1 cellular context compared by ENCODE assay signal in the genomic region with DNA sequence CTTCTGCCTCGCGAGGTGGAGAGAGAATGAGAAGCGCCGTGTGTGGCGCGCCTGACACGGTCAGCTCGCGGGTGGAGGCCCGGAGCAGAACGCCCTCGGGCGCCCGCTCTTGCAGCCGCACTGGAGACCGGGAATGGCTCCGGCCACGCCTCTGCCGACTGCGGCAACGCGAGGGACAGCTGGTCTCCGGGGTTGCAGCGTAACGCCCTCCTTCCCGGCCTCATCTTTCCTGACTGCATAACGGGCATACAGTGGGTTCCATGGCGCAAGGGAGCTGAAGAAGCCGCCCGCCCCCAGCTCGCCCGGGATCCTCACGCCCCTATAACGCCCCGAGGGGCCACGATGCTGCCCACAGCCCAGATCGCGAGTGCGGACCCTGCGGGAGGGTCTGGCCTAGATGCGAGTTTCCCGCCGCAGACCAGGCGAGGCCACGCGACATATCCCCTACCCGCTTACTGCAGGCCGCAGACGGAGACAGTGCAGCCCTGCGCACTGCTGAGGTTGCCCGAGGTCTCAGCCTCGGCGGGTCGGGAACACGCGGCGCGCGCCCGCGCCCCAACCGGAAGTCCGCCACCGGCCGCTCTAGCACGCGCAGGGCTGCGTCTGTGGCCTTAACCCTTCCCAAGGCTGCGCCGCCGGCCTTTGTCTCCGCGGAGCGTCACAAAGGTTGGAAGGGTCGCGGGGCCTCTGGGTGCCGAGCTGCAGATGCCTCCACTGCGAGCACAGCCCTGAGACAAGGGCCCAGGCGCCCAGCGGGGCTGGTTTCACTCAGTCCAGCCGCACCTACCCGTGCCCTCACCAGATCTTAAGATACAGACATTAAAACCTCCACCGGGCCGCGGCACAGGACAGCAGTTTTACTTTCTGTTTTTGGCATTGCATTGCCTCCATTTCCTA.
A peak's percentile ranks its signal among the peaks of the same experiment; 100 is the strongest.
TF ChIP-seq lines count a peak whose summit lies in the region.

No MANE protein-coding gene starts in this region.

TF ChIP-seq in K562, 482 proteins besides CTCF, POLR2A, EP300 and RAD21 (continues in another document):
- TF ChIP-seq MAFF (IDR thresholded peaks at IDR 0.05; ENCODE audit: low read length) (no peak), GABPA (tag; conservative IDR thresholded peaks at IDR 0.05; ENCODE audit: low read depth) (peak; percentile 98), RUNX1 (IDR thresholded peaks at IDR 0.05; ENCODE audit: low read depth) (peak; percentile 67; the same call in 1 of the 2 replicates), ZNF165 (CRISPR knock-in tag; IDR thresholded peaks at IDR 0.05; ENCODE audit: borderline replicate concordance) (no peak), FOXP1 (CRISPR knock-in tag; IDR thresholded peaks at IDR 0.05) (peak; percentile 75), ZNF77 (CRISPR knock-in tag; IDR thresholded peaks at IDR 0.05) (no peak), ZNF3 (CRISPR knock-in tag; IDR thresholded peaks at IDR 0.05) (no peak), FOSL1 (tag; conservative IDR thresholded peaks at IDR 0.05) (peak; percentile 9; the same call in 1 of the 2 replicates), TSC22D4 (tag; IDR thresholded peaks at IDR 0.05) (no peak), ZNF354B (CRISPR knock-in tag; IDR thresholded peaks at IDR 0.05) (no peak), NFE2 (IDR thresholded peaks at IDR 0.05; ENCODE audit: low read depth) (no peak), ZNF133 (CRISPR knock-in tag; IDR thresholded peaks at IDR 0.05) (no peak), MAZ (CRISPR knock-in tag; conservative IDR thresholded peaks at IDR 0.05 in 1 of 2, IDR thresholded peaks at IDR 0.05 in 1 of 2) (peak; percentile 70 to 86), ZNF75A (CRISPR knock-in tag; IDR thresholded peaks at IDR 0.05) (no peak), RFX1 (IDR thresholded peaks at IDR 0.05) (no peak), MTA1 (IDR thresholded peaks at IDR 0.05; ENCODE audit: borderline replicate concordance) (no peak), SNIP1 (IDR thresholded peaks at IDR 0.05; ENCODE audit: low read depth) (peak; percentile 88), NONO (IDR thresholded peaks at IDR 0.05; ENCODE audit: low read depth in 2 of 2, low read length in 1 of 2) (peak; percentile 55 to 87; a peak in 2 of 4 replicates), ZNF347 (CRISPR knock-in tag; IDR thresholded peaks at IDR 0.05; ENCODE audit: low read depth) (no peak), ZNF778 (CRISPR knock-in tag; IDR thresholded peaks at IDR 0.05) (no peak), CREBBP (IDR thresholded peaks at IDR 0.05; ENCODE audit: low read depth, low read length) (no peak), RBM39 (optimal IDR thresholded peaks at IDR 0.05; ENCODE audit: low read depth, low read length) (no peak), NBN (IDR thresholded peaks at IDR 0.05; ENCODE audit: low read depth) (peak; percentile 72; the same call in 1 of the 2 replicates), RNF2 (IDR thresholded peaks at IDR 0.05) (peak; percentile 85), ZNF830 (CRISPR knock-in tag; IDR thresholded peaks at IDR 0.05) (peak; percentile 73; the same call in 1 of the 2 replicates), TFAM (CRISPR knock-in tag; conservative IDR thresholded peaks at IDR 0.05) (no peak), ZNF384 (IDR thresholded peaks at IDR 0.05; ENCODE audit: low read depth, low read length) (no peak), TAF7 (tag; IDR thresholded peaks at IDR 0.05) (0 out of 2 replicates have a peak, but pooled peaks have one; percentile 33), POLR3G (IDR thresholded peaks at IDR 0.05; ENCODE audit: extremely low read depth, insufficient read length, insufficient replicate concordance) (no peak), ESRRA (IDR thresholded peaks at IDR 0.05; ENCODE audit: borderline replicate concordance, low read depth) (peak; percentile 95), HMGN3 (IDR thresholded peaks at IDR 0.05; ENCODE audit: borderline replicate concordance, extremely low read depth, insufficient read length, low read depth, low read length) (peak; percentile 92), IFI16 (CRISPR knock-in tag; IDR thresholded peaks at IDR 0.05) (no peak), TRIM24 (IDR thresholded peaks at IDR 0.05) (no peak), EWSR1 (IDR thresholded peaks at IDR 0.05; ENCODE audit: borderline replicate concordance, low read depth, partially characterized antibody) (no peak), TAF15 (IDR thresholded peaks at IDR 0.05; ENCODE audit: low read depth, low read length) (no peak)
- TF ChIP-seq, protein P1, sequence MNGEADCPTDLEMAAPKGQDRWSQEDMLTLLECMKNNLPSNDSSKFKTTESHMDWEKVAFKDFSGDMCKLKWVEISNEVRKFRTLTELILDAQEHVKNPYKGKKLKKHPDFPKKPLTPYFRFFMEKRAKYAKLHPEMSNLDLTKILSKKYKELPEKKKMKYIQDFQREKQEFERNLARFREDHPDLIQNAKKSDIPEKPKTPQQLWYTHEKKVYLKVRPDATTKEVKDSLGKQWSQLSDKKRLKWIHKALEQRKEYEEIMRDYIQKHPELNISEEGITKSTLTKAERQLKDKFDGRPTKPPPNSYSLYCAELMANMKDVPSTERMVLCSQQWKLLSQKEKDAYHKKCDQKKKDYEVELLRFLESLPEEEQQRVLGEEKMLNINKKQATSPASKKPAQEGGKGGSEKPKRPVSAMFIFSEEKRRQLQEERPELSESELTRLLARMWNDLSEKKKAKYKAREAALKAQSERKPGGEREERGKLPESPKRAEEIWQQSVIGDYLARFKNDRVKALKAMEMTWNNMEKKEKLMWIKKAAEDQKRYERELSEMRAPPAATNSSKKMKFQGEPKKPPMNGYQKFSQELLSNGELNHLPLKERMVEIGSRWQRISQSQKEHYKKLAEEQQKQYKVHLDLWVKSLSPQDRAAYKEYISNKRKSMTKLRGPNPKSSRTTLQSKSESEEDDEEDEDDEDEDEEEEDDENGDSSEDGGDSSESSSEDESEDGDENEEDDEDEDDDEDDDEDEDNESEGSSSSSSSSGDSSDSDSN (IDR thresholded peaks at IDR 0.05; ENCODE audit: borderline replicate concordance in 1 of 2, low read depth in 2 of 2, low read length in 2 of 2) = peak; percentile 93 to 94; a peak in 3 of 4 replicates
- TF ChIP-seq, protein P2, sequence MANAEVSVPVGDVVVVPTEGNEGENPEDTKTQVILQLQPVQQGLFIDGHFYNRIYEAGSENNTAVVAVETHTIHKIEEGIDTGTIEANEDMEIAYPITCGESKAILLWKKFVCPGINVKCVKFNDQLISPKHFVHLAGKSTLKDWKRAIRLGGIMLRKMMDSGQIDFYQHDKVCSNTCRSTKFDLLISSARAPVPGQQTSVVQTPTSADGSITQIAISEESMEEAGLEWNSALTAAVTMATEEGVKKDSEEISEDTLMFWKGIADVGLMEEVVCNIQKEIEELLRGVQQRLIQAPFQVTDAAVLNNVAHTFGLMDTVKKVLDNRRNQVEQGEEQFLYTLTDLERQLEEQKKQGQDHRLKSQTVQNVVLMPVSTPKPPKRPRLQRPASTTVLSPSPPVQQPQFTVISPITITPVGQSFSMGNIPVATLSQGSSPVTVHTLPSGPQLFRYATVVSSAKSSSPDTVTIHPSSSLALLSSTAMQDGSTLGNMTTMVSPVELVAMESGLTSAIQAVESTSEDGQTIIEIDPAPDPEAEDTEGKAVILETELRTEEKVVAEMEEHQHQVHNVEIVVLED (CRISPR knock-in tag; IDR thresholded peaks at IDR 0.05) = no peak; the same call in 1 of the 2 replicates
- TF ChIP-seq, protein P3, sequence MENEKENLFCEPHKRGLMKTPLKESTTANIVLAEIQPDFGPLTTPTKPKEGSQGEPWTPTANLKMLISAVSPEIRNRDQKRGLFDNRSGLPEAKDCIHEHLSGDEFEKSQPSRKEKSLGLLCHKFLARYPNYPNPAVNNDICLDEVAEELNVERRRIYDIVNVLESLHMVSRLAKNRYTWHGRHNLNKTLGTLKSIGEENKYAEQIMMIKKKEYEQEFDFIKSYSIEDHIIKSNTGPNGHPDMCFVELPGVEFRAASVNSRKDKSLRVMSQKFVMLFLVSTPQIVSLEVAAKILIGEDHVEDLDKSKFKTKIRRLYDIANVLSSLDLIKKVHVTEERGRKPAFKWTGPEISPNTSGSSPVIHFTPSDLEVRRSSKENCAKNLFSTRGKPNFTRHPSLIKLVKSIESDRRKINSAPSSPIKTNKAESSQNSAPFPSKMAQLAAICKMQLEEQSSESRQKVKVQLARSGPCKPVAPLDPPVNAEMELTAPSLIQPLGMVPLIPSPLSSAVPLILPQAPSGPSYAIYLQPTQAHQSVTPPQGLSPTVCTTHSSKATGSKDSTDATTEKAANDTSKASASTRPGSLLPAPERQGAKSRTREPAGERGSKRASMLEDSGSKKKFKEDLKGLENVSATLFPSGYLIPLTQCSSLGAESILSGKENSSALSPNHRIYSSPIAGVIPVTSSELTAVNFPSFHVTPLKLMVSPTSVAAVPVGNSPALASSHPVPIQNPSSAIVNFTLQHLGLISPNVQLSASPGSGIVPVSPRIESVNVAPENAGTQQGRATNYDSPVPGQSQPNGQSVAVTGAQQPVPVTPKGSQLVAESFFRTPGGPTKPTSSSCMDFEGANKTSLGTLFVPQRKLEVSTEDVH (IDR thresholded peaks at IDR 0.05; ENCODE audit: low read depth, partially characterized antibody) = peak; percentile 88
- TF ChIP-seq, protein P4, sequence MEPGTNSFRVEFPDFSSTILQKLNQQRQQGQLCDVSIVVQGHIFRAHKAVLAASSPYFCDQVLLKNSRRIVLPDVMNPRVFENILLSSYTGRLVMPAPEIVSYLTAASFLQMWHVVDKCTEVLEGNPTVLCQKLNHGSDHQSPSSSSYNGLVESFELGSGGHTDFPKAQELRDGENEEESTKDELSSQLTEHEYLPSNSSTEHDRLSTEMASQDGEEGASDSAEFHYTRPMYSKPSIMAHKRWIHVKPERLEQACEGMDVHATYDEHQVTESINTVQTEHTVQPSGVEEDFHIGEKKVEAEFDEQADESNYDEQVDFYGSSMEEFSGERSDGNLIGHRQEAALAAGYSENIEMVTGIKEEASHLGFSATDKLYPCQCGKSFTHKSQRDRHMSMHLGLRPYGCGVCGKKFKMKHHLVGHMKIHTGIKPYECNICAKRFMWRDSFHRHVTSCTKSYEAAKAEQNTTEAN (CRISPR knock-in tag; IDR thresholded peaks at IDR 0.05) = 0 out of 2 replicates have a peak, but pooled peaks have one; percentile 31
- TF ChIP-seq, protein P5, sequence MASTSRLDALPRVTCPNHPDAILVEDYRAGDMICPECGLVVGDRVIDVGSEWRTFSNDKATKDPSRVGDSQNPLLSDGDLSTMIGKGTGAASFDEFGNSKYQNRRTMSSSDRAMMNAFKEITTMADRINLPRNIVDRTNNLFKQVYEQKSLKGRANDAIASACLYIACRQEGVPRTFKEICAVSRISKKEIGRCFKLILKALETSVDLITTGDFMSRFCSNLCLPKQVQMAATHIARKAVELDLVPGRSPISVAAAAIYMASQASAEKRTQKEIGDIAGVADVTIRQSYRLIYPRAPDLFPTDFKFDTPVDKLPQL (IDR thresholded peaks at IDR 0.05; ENCODE audit: extremely low read depth, insufficient read length) = no peak
- TF ChIP-seq, protein P6, sequence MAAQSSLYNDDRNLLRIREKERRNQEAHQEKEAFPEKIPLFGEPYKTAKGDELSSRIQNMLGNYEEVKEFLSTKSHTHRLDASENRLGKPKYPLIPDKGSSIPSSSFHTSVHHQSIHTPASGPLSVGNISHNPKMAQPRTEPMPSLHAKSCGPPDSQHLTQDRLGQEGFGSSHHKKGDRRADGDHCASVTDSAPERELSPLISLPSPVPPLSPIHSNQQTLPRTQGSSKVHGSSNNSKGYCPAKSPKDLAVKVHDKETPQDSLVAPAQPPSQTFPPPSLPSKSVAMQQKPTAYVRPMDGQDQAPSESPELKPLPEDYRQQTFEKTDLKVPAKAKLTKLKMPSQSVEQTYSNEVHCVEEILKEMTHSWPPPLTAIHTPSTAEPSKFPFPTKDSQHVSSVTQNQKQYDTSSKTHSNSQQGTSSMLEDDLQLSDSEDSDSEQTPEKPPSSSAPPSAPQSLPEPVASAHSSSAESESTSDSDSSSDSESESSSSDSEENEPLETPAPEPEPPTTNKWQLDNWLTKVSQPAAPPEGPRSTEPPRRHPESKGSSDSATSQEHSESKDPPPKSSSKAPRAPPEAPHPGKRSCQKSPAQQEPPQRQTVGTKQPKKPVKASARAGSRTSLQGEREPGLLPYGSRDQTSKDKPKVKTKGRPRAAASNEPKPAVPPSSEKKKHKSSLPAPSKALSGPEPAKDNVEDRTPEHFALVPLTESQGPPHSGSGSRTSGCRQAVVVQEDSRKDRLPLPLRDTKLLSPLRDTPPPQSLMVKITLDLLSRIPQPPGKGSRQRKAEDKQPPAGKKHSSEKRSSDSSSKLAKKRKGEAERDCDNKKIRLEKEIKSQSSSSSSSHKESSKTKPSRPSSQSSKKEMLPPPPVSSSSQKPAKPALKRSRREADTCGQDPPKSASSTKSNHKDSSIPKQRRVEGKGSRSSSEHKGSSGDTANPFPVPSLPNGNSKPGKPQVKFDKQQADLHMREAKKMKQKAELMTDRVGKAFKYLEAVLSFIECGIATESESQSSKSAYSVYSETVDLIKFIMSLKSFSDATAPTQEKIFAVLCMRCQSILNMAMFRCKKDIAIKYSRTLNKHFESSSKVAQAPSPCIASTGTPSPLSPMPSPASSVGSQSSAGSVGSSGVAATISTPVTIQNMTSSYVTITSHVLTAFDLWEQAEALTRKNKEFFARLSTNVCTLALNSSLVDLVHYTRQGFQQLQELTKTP (IDR thresholded peaks at IDR 0.05; ENCODE audit: low read depth in 1 of 2, partially characterized antibody in 2 of 2) = peak in 1 of 2 experiments; percentile 3
- TF ChIP-seq, protein P7, sequence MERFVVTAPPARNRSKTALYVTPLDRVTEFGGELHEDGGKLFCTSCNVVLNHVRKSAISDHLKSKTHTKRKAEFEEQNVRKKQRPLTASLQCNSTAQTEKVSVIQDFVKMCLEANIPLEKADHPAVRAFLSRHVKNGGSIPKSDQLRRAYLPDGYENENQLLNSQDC (CRISPR knock-in tag; IDR thresholded peaks at IDR 0.05) = no peak
